1 cellular context compared by ENCODE assay signal in genomic region chr7:32865448-32865847, GRCh38.
TF ChIP-seq lines count a peak whose summit lies in the region.

No MANE protein-coding gene starts in this region.

TF ChIP-seq in GM23338, 12 proteins besides CTCF, POLR2A, EP300 and RAD21:
- TF ChIP-seq, protein P1, sequence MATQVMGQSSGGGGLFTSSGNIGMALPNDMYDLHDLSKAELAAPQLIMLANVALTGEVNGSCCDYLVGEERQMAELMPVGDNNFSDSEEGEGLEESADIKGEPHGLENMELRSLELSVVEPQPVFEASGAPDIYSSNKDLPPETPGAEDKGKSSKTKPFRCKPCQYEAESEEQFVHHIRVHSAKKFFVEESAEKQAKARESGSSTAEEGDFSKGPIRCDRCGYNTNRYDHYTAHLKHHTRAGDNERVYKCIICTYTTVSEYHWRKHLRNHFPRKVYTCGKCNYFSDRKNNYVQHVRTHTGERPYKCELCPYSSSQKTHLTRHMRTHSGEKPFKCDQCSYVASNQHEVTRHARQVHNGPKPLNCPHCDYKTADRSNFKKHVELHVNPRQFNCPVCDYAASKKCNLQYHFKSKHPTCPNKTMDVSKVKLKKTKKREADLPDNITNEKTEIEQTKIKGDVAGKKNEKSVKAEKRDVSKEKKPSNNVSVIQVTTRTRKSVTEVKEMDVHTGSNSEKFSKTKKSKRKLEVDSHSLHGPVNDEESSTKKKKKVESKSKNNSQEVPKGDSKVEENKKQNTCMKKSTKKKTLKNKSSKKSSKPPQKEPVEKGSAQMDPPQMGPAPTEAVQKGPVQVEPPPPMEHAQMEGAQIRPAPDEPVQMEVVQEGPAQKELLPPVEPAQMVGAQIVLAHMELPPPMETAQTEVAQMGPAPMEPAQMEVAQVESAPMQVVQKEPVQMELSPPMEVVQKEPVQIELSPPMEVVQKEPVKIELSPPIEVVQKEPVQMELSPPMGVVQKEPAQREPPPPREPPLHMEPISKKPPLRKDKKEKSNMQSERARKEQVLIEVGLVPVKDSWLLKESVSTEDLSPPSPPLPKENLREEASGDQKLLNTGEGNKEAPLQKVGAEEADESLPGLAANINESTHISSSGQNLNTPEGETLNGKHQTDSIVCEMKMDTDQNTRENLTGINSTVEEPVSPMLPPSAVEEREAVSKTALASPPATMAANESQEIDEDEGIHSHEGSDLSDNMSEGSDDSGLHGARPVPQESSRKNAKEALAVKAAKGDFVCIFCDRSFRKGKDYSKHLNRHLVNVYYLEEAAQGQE (IDR thresholded peaks at IDR 0.05; ENCODE audit: unreplicated experiment): no peak
- TF ChIP-seq STAT1 (IDR thresholded peaks at IDR 0.05; ENCODE audit: unreplicated experiment): no peak
- TF ChIP-seq ETS1 (IDR thresholded peaks at IDR 0.05): no peak
- TF ChIP-seq ZNF114 (CRISPR knock-in tag; IDR thresholded peaks at IDR 0.05): no peak
- no peak for TF ChIP-seq POLR2AphosphoS5 (IDR thresholded peaks at IDR 0.05; ENCODE audit: low read depth)
- no peak for TF ChIP-seq ZNF331 (CRISPR knock-in tag; IDR thresholded peaks at IDR 0.05; ENCODE audit: low read depth)
- TF ChIP-seq EZH2phosphoT487 (IDR thresholded peaks at IDR 0.05; ENCODE audit: unreplicated experiment): no peak
- TF ChIP-seq, protein P2, sequence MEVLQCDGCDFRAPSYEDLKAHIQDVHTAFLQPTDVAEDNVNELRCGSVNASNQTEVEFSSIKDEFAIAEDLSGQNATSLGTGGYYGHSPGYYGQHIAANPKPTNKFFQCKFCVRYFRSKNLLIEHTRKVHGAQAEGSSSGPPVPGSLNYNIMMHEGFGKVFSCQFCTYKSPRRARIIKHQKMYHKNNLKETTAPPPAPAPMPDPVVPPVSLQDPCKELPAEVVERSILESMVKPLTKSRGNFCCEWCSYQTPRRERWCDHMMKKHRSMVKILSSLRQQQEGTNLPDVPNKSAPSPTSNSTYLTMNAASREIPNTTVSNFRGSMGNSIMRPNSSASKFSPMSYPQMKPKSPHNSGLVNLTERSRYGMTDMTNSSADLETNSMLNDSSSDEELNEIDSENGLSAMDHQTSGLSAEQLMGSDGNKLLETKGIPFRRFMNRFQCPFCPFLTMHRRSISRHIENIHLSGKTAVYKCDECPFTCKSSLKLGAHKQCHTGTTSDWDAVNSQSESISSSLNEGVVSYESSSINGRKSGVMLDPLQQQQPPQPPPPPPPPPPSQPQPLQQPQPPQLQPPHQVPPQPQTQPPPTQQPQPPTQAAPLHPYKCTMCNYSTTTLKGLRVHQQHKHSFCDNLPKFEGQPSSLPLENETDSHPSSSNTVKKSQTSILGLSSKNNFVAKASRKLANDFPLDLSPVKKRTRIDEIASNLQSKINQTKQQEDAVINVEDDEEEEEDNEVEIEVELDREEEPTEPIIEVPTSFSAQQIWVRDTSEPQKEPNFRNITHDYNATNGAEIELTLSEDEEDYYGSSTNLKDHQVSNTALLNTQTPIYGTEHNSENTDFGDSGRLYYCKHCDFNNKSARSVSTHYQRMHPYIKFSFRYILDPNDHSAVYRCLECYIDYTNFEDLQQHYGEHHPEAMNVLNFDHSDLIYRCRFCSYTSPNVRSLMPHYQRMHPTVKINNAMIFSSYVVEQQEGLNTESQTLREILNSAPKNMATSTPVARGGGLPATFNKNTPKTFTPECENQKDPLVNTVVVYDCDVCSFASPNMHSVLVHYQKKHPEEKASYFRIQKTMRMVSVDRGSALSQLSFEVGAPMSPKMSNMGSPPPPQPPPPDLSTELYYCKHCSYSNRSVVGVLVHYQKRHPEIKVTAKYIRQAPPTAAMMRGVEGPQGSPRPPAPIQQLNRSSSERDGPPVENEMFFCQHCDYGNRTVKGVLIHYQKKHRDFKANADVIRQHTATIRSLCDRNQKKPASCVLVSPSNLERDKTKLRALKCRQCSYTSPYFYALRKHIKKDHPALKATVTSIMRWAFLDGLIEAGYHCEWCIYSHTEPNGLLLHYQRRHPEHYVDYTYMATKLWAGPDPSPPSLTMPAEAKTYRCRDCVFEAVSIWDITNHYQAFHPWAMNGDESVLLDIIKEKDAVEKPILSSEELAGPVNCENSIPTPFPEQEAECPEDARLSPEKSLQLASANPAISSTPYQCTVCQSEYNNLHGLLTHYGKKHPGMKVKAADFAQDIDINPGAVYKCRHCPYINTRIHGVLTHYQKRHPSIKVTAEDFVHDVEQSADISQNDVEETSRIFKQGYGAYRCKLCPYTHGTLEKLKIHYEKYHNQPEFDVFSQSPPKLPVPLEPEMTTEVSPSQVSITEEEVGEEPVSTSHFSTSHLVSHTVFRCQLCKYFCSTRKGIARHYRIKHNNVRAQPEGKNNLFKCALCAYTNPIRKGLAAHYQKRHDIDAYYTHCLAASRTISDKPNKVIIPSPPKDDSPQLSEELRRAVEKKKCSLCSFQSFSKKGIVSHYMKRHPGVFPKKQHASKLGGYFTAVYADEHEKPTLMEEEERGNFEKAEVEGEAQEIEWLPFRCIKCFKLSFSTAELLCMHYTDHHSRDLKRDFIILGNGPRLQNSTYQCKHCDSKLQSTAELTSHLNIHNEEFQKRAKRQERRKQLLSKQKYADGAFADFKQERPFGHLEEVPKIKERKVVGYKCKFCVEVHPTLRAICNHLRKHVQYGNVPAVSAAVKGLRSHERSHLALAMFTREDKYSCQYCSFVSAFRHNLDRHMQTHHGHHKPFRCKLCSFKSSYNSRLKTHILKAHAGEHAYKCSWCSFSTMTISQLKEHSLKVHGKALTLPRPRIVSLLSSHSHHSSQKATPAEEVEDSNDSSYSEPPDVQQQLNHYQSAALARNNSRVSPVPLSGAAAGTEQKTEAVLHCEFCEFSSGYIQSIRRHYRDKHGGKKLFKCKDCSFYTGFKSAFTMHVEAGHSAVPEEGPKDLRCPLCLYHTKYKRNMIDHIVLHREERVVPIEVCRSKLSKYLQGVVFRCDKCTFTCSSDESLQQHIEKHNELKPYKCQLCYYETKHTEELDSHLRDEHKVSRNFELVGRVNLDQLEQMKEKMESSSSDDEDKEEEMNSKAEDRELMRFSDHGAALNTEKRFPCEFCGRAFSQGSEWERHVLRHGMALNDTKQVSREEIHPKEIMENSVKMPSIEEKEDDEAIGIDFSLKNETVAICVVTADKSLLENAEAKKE (CRISPR knock-in tag; IDR thresholded peaks at IDR 0.05): no peak
- no peak for TF ChIP-seq NANOG (IDR thresholded peaks at IDR 0.05; ENCODE audit: borderline replicate concordance)
